In genomic region chr5:124725040-124725434, GRCh38 we compare ENCODE assay signal across 12 cellular contexts. TPM values are rescaled to one million over a fixed set of nuclear protein-coding genes. Genes with fewer than 3 reads are reported as not detected.
DNase-seq lines count a peak whose midpoint lies in the region; ATAC-seq and TF ChIP-seq lines count a peak whose summit lies in the region.
"Had no signal": no experiment of that assay in that cellular context is flagged by ENCODE, and none has a peak within 500 bp of the region (broad histone marks: within the 10 kb centered on the region; RNA-seq: fewer than 3 reads in every experiment).

No MANE protein-coding gene starts in this region.

- no peak overlapping the region for H3K23ac ChIP-seq in mesenchymal stem cell (ENCODE audit: low read length in 2 of 2)

- no peak for TF ChIP-seq POLR2A in upper lobe of left lung (IDR thresholded peaks at IDR 0.05)

- H3K4me1 ChIP-seq in mesenchymal stem cell (ENCODE audit: control insufficient read depth, insufficient read depth, low read depth, low read length) (peaks cover 8% of the 10 kb centered on the region), upper lobe of left lung (peaks cover 4 to 16% (median 8%) of the 10 kb centered on the region in 4 donors)
- H3K4me1 ChIP-seq: colonic mucosa had no signal

- no peak for TF ChIP-seq CTCF in upper lobe of left lung (IDR thresholded peaks at IDR 0.05)

- no peak overlapping the region for H4K91ac ChIP-seq in mesenchymal stem cell (ENCODE audit: low read length)

- H2BK5ac ChIP-seq in mesenchymal stem cell (ENCODE audit: low read depth, low read length, poor library complexity, severe bottlenecking): no peak overlapping the region

- H3K14ac ChIP-seq in mesenchymal stem cell (ENCODE audit: low read length in 2 of 2): no peak overlapping the region

- no peak overlapping the region for H2AFZ ChIP-seq in mesenchymal stem cell (ENCODE audit: low read depth, low read length)

- H2BK15ac ChIP-seq in mesenchymal stem cell (ENCODE audit: low read depth, poor library complexity, severe bottlenecking): no peak overlapping the region

- H3K4me3 ChIP-seq in mesenchymal stem cell (ENCODE audit: insufficient read depth in 1 of 2, low read depth in 1 of 2, low read length in 2 of 2): no peak overlapping the region
- no peak overlapping the region for H3K4me3 ChIP-seq in upper lobe of left lung
- H3K4me3 ChIP-seq: colonic mucosa had no signal

- H2BK12ac ChIP-seq in mesenchymal stem cell (ENCODE audit: low read length in 2 of 2): no peak overlapping the region

- ATAC-seq in GM18511 (IDR thresholded peaks at IDR 0.05; ENCODE audit: unreplicated experiment): peak; percentile 65
- peak; percentile 57 for ATAC-seq in GM21786 (IDR thresholded peaks at IDR 0.05; ENCODE audit: unreplicated experiment)
- ATAC-seq in HG03571 (IDR thresholded peaks at IDR 0.05; ENCODE audit: unreplicated experiment): peak; percentile 48
- ATAC-seq in upper lobe of left lung (ENCODE audit: low FRiP score in 2 of 2): no peak
- ATAC-seq: activated T-cell treated with anti-CD3 and anti-CD28 coated beads, Interleukin-2, amount 50 U/mL, for 4 hours had no signal

- no peaks in the 10 kb centered on the region for H3K27me3 ChIP-seq in mesenchymal stem cell (ENCODE audit: control insufficient read depth in 1 of 2, insufficient read depth in 1 of 2, low read length in 2 of 2)
- H3K27me3 ChIP-seq in upper lobe of left lung: no peaks in the 10 kb centered on the region
- H3K27me3 ChIP-seq: colonic mucosa had no signal

- H2AK5ac ChIP-seq in mesenchymal stem cell (ENCODE audit: low read length, severe bottlenecking): peak overlapping the region; percentile 37

- no peak overlapping the region for H4K8ac ChIP-seq in mesenchymal stem cell (ENCODE audit: low read length)

- H3K18ac ChIP-seq in mesenchymal stem cell (ENCODE audit: low read depth in 1 of 2, low read length in 2 of 2): peak overlapping the region; percentile 22 to 48

- peaks cover 20% of the 10 kb centered on the region for H3K79me1 ChIP-seq in mesenchymal stem cell (replicated peaks; ENCODE audit: low read length, poor library complexity, severe bottlenecking)

- no peak overlapping the region for H3K4ac ChIP-seq in mesenchymal stem cell (ENCODE audit: low read depth in 1 of 2, low read length in 2 of 2)

- no peak overlapping the region for H3K9ac ChIP-seq in mesenchymal stem cell (ENCODE audit: low read length)

- no peak overlapping the region for H3K4me2 ChIP-seq in mesenchymal stem cell (ENCODE audit: low read length, poor library complexity, severe bottlenecking)

- H3K9me3 ChIP-seq in mesenchymal stem cell (ENCODE audit: control insufficient read depth, low read length) (no peaks in the 10 kb centered on the region), upper lobe of left lung (no peaks in the 10 kb centered on the region)
- H3K9me3 ChIP-seq: colonic mucosa had no signal

- peaks cover 0 to 3% of the 10 kb centered on the region in 2 experiments for H3K36me3 ChIP-seq in mesenchymal stem cell (ENCODE audit: control insufficient read depth in 1 of 2, insufficient read depth in 2 of 2, low read depth in 1 of 2, low read length in 2 of 2)
- H3K36me3 ChIP-seq in upper lobe of left lung: no peaks in the 10 kb centered on the region
- H3K36me3 ChIP-seq: colonic mucosa had no signal

- H3K27ac ChIP-seq in mesenchymal stem cell (ENCODE audit: low read length, poor library complexity, severe bottlenecking): no peak overlapping the region
- no peak overlapping the region for H3K27ac ChIP-seq in upper lobe of left lung
- H3K27ac ChIP-seq: colonic mucosa had no signal

- WGBS in mesenchymal stem cell: 61% methylated on average over 2 of the region's 4 CpGs
- 65 to 69% methylated on average over 4 of the region's 4 CpGs for WGBS in upper lobe of left lung, 2 donors

- no peak overlapping the region for H2BK120ac ChIP-seq in mesenchymal stem cell (ENCODE audit: low read depth, low read length)

- DNase-seq in mesenchymal stem cell (no peak), midbrain (lab: John Stamatoyannopoulos, UW) (no peak), upper lobe of left lung (no peak), GF-D8 (lab: John Stamatoyannopoulos, UW) (no peak), NCI-H2029 treated with DMSO at 0.1 percent for 48 hours (lab: John Stamatoyannopoulos, UW) (no peak)
- DNase-seq: activated T-cell treated with anti-CD3 and anti-CD28 coated beads, Interleukin-2, amount 50 U/mL, for 4 hours; colonic mucosa; NCI-H2107; T-helper 2 cell had no signal

- TF ChIP-seq EP300 in upper lobe of left lung (IDR thresholded peaks at IDR 0.05): no peak

RNA-seq across cellular contexts. Expression of gene ZNF608, which starts 21.4 kb away (rescaled TPM):
- polyA plus RNA-seq in mesenchymal stem cell (2013, experiment 1 of 2): 29.0 TPM
- 27.7 TPM for polyA plus RNA-seq in mesenchymal stem cell (2013, experiment 2 of 2)
- total RNA-seq in upper lobe of left lung: 10 to 100 TPM; 21.8 to 54.9 (median 41.7) TPM

Comparison
In these comparisons a context has a peak if more than half of its experiments do, and no peak if none do; other contexts are left out.
1. ATAC-seq: peak in GM18511 (single experiment), GM21786 (single experiment) and HG03571 (single experiment); none in upper lobe of left lung (0 of 2).